ENCODE assay signal across 1 cellular context in genomic region chr9:128718475-128718874, GRCh38.
TF ChIP-seq lines count a peak whose summit lies in the region.

No MANE protein-coding gene starts in this region.

TF ChIP-seq in K562, 482 proteins besides CTCF, POLR2A, EP300 and RAD21:
- no peak for TF ChIP-seq ZNF511 (CRISPR knock-in tag; IDR thresholded peaks at IDR 0.05)
- peak; percentile 36; the same call in 1 of the 2 replicates for TF ChIP-seq RBFOX2 (IDR thresholded peaks at IDR 0.05; ENCODE audit: low read depth, low read length)
